1 cellular context compared by ENCODE assay signal in genomic region chr4:159607824-159608223, GRCh38.
TF ChIP-seq lines count a peak whose summit lies in the region.

No MANE protein-coding gene starts in this region.

TF ChIP-seq in HCT116, 20 proteins besides CTCF, POLR2A, EP300 and RAD21 (continued from another document):
- TF ChIP-seq, protein P1, sequence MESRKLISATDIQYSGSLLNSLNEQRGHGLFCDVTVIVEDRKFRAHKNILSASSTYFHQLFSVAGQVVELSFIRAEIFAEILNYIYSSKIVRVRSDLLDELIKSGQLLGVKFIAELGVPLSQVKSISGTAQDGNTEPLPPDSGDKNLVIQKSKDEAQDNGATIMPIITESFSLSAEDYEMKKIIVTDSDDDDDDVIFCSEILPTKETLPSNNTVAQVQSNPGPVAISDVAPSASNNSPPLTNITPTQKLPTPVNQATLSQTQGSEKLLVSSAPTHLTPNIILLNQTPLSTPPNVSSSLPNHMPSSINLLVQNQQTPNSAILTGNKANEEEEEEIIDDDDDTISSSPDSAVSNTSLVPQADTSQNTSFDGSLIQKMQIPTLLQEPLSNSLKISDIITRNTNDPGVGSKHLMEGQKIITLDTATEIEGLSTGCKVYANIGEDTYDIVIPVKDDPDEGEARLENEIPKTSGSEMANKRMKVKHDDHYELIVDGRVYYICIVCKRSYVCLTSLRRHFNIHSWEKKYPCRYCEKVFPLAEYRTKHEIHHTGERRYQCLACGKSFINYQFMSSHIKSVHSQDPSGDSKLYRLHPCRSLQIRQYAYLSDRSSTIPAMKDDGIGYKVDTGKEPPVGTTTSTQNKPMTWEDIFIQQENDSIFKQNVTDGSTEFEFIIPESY (IDR thresholded peaks at IDR 0.05; ENCODE audit: extremely low read depth, insufficient replicate concordance, low read length) = no peak
- TF ChIP-seq ZFX (IDR thresholded peaks at IDR 0.05) (no peak), JUND (IDR thresholded peaks at IDR 0.05) (no peak), EGR1 (IDR thresholded peaks at IDR 0.05; ENCODE audit: low read depth) (no peak), EZH2 (IDR thresholded peaks at IDR 0.05) (no peak), SIN3A (IDR thresholded peaks at IDR 0.05; ENCODE audit: low read depth) (no peak), FOSL1 (IDR thresholded peaks at IDR 0.05; ENCODE audit: low read depth) (no peak)
- TF ChIP-seq, protein P2, sequence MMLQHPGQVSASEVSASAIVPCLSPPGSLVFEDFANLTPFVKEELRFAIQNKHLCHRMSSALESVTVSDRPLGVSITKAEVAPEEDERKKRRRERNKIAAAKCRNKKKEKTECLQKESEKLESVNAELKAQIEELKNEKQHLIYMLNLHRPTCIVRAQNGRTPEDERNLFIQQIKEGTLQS (IDR thresholded peaks at IDR 0.05) = no peak
